ENCODE assay signal across 9 cellular contexts in the genomic region with DNA sequence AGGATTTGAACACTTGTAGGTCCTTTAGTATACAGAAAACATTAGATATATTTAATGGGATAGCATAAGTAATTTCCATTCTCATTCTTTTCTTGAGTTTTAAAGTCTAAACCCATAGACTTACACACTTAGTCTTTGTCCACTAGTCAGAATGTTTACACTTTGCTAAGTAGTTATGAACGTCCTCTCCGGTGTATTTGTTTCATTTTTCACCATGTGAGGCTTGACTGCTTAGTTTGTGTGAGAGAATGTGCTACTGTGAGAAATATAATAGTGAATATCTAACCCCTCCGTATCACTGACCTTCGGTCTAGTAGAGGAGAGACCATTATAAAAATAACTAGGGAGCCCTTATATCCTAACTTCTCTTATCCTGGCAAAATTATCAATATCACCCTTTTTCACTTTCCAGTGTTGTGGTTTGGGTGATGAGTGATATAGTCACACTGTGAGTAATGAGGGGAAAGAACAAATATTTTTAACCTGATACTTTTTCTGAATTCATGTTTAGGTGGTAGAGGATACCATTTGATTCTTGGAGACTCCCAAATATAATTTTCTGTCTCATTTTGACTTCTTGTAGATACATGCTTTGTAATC.
DNase-seq lines count a peak whose midpoint lies in the region; ATAC-seq and TF ChIP-seq lines count a peak whose summit lies in the region.
"Had no signal": no experiment of that assay in that cellular context is flagged by ENCODE, and none has a peak within 500 bp of the region (broad histone marks: within the 10 kb centered on the region; RNA-seq: fewer than 3 reads in every experiment).

No MANE protein-coding gene starts in this region.

- H3K27ac ChIP-seq in colonic mucosa, result no peak overlapping the region

- peak; percentile 58 for ATAC-seq in GM18502 (IDR thresholded peaks at IDR 0.05; ENCODE audit: poor library complexity, unreplicated experiment)
- peak; percentile 43 for ATAC-seq in GM21619 (IDR thresholded peaks at IDR 0.05; ENCODE audit: unreplicated experiment)
- peak; percentile 44 for ATAC-seq in HG03521 (IDR thresholded peaks at IDR 0.05; ENCODE audit: unreplicated experiment)

- H3K4me3 ChIP-seq in colonic mucosa, result no peak overlapping the region

- peak; percentile 17 for DNase-seq in iris pigment epithelial cell (ENCODE audit: low read depth)
- no peak for DNase-seq in NCI-H1436 treated with DMSO at 0.1 percent for 48 hours (lab: John Stamatoyannopoulos, UW)
- no peak for DNase-seq in RKO (ENCODE audit: low spot score)
- no peak for DNase-seq in NCI-H446 (lab: John Stamatoyannopoulos, UW)
- no peak for DNase-seq in colonic mucosa
- DNase-seq: NCI-H526 treated with DMSO at 0.1 percent for 48 hours had no signal

- intact Hi-C loops in colonic mucosa (cut with DNase I), result no loop called here

- no peaks in the 10 kb centered on the region for H3K36me3 ChIP-seq in colonic mucosa

- H3K27me3 ChIP-seq in colonic mucosa, result no peaks in the 10 kb centered on the region

- no peaks in the 10 kb centered on the region for H3K4me1 ChIP-seq in colonic mucosa

- no peaks in the 10 kb centered on the region for H3K9me3 ChIP-seq in colonic mucosa

- H3K9ac ChIP-seq in colonic mucosa (ENCODE audit: low read depth in 2 of 2, low read length in 2 of 2), result no peak overlapping the region

- no peak for TF ChIP-seq CTCF in colonic mucosa (IDR thresholded peaks at IDR 0.05)
